ENCODE assay signal across 29 cellular contexts in the genomic region with DNA sequence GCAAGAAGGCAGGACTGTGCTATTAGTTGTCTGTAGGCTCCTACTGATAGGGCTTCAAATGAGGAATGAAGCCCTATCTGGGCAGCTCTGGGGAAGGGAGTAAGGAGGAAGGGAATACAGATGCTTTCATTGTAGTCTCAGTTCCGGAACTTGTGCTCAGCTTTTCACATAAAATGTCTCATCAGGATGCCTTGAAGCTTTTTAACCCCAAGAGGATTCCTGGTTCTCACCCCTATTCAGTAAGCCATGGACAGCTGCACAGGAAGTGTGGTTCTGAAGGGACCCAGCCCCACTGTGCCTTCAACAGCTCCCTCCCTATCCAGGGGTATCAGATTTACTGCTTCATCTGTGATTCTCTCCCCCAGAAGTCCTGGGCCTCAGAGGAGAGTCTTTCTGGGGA. TPM values are rescaled to one million over a fixed set of nuclear protein-coding genes. Genes with fewer than 3 reads are reported as not detected.
DNase-seq lines count a peak whose midpoint lies in the region; ATAC-seq and TF ChIP-seq lines count a peak whose summit lies in the region.
"Had no signal": no experiment of that assay in that cellular context is flagged by ENCODE, and none has a peak within 500 bp of the region (broad histone marks: within the 10 kb centered on the region; RNA-seq: fewer than 3 reads in every experiment).

No MANE protein-coding gene starts in this region.

- no peak overlapping the region for H3K4me2 ChIP-seq in hepatocyte

- H3K4me1 ChIP-seq in A673 (ENCODE audit: insufficient read depth, low read length, poor library complexity, severe bottlenecking) = peaks cover 3% of the 10 kb centered on the region
- no peaks in the 10 kb centered on the region for H3K4me1 ChIP-seq in HUES48 (ENCODE audit: control insufficient read depth, insufficient read depth, low read length)
- H3K4me1 ChIP-seq in SJCRH30 = peaks cover 30% of the 10 kb centered on the region
- no peaks in the 10 kb centered on the region for H3K4me1 ChIP-seq in hepatocyte (ENCODE audit: insufficient read depth)
- peaks cover 0 to 6% (median 0%) of the 10 kb centered on the region in 4 donors for H3K4me1 ChIP-seq in transverse colon

- in situ Hi-C loops in transverse colon (cut with MboI; ENCODE audit: low pct_ligation_motif_present in 1 of 4, low pct_unique_long_range_greater_than_20kb in 1 of 4, low sequenced_read_pairs in 3 of 4) = no loop called here

- H3K9me3 ChIP-seq in A673 (ENCODE audit: low read depth, low read length, poor library complexity, severe bottlenecking) (no peaks in the 10 kb centered on the region), HUES48 (ENCODE audit: control insufficient read depth, insufficient read depth, low read length) (peaks cover 30% of the 10 kb centered on the region), SJCRH30 (replicated peaks) (no peaks in the 10 kb centered on the region), hepatocyte (ENCODE audit: low read depth) (no peaks in the 10 kb centered on the region), transverse colon (no peaks in the 10 kb centered on the region)
- H3K9me3 ChIP-seq: gastroesophageal sphincter, SJSA1 had no signal

- no peak for TF ChIP-seq POLR2A in transverse colon (IDR thresholded peaks at IDR 0.05)

- H3K36me3 ChIP-seq in A673 (ENCODE audit: insufficient read depth, low read length, poor library complexity, severe bottlenecking) (peaks cover 4% of the 10 kb centered on the region), HUES48 (ENCODE audit: control insufficient read depth, insufficient read depth, low read length) (peaks cover 21% of the 10 kb centered on the region), SJCRH30 (peaks cover 44% of the 10 kb centered on the region), hepatocyte (replicated peaks; ENCODE audit: insufficient read depth, low read depth) (no peaks in the 10 kb centered on the region), transverse colon (no peaks in the 10 kb centered on the region)

- peak overlapping the region; percentile 59 for H3K27ac ChIP-seq in A673 (ENCODE audit: low read depth, low read length, poor library complexity, severe bottlenecking)
- peak overlapping the region; percentile 1 for H3K27ac ChIP-seq in HUES48 (ENCODE audit: low read depth, low read length)
- H3K27ac ChIP-seq in SJCRH30 = peak overlapping the region; percentile 99
- no peak overlapping the region for H3K27ac ChIP-seq in caudate nucleus (ENCODE audit: low read depth, low read length)
- no peak overlapping the region for H3K27ac ChIP-seq in hepatocyte
- H3K27ac ChIP-seq in transverse colon = no peak overlapping the region
- H3K27ac ChIP-seq: gastroesophageal sphincter, SJSA1 had no signal

- intact Hi-C loops in A673 (cut with micrococcal nuclease; ENCODE audit: unreplicated experiment) (no loop called here), transverse colon (cut with DNase I; ENCODE audit: low total_unique reads) (no loop called here)

- no peaks in the 10 kb centered on the region for H4K20me1 ChIP-seq in hepatocyte (ENCODE audit: insufficient read depth, poor library complexity, severe bottlenecking)

- CTCF ChIA-PET in A673 (lab: Charles Lee) = no interaction called here

- DNase-seq in A673 (ENCODE audit: low spot score) = peak; percentile 72
- DNase-seq in SJCRH30 = peak; percentile 91 to 97
- peak; percentile 3 for DNase-seq in iPS-NIHi11 (ENCODE audit: low spot score)
- no peak for DNase-seq in caudate nucleus (lab: John Stamatoyannopoulos, UW)
- no peak for DNase-seq in hepatocyte (ENCODE audit: low spot score)
- DNase-seq in transverse colon = no peak
- DNase-seq: activated B cell treated with CpG ODN at 0.5 μM for 24 hours; activated CD4-positive, alpha-beta T cell treated with anti-CD3 and anti-CD28 coated beads, Interleukin-2, amount 10 ng/mL, durations not matched to agents 7 days and 5 days; activated gamma-delta T cell treated with Interleukin-2 at 50 U/mL for 16 hours; activated T-cell treated with anti-CD3 and anti-CD28 coated beads, Interleukin-2, amount 50 U/mL, for 24 hours; CD4-positive, CD25-positive, alpha-beta regulatory T cell; EL; endodermal cell; hippocampal formation; KG1; MM.1S; natural killer cell; NCI-H1417; NCI-H2029 treated with DMSO at 0.1 percent for 48 hours; NCI-H345; small intestine; stimulated activated naive B cell treated with anti-CD40 and anti-IgM and Interleukin-4, amounts not matched to agents 10 μg/mL and 1 μg/mL and 100 μg/mL, for 72 hours; T-helper 1 cell had no signal

- no peak for TF ChIP-seq CTCF in A673 (conservative IDR thresholded peaks at IDR 0.05; ENCODE audit: low read depth, low read length)
- no peak for TF ChIP-seq CTCF in hepatocyte (IDR thresholded peaks at IDR 0.05; ENCODE audit: poor library complexity)
- no peak for TF ChIP-seq CTCF in transverse colon (IDR thresholded peaks at IDR 0.05)

- H3K4me3 ChIP-seq in A673 (ENCODE audit: low read depth, low read length, poor library complexity, severe bottlenecking) (no peak overlapping the region), HUES48 (ENCODE audit: low read depth, low read length) (no peak overlapping the region), SJCRH30 (peak overlapping the region; percentile 35), hepatocyte (no peak overlapping the region), transverse colon (no peak overlapping the region)
- H3K4me3 ChIP-seq: gastroesophageal sphincter, lung, SJSA1 had no signal

- peaks cover 46% of the 10 kb centered on the region for H3K79me2 ChIP-seq in hepatocyte

- 82% methylated on average over 1 of the region's 1 CpG for WGBS in hepatocyte (ENCODE audit: low lambda C conversion rate, missing lambda C conversion rate)
- 83% methylated on average over 1 of the region's 1 CpG; no CpG with 5 or more reads in 1 of the 2 donors for WGBS in transverse colon (ENCODE audit: low coverage in 1 of 2), 2 donors

- H3K9ac ChIP-seq in HUES48 (ENCODE audit: low read depth, low read length) = no peak overlapping the region

- no peak for ATAC-seq in HG03565 (IDR thresholded peaks at IDR 0.05; ENCODE audit: unreplicated experiment)
- ATAC-seq: esophagus mucosa; gastroesophageal sphincter; natural killer cell; stimulated activated naive B cell treated with anti-CD40 and anti-IgM and Interleukin-4, amounts not matched to agents 10 μg/mL and 1 μg/mL and 100 μg/mL, for 72 hours had no signal

- no peak for TF ChIP-seq EP300 in transverse colon (IDR thresholded peaks at IDR 0.05; ENCODE audit: low read depth)

- no peak overlapping the region for H2AFZ ChIP-seq in hepatocyte

- POLR2A ChIA-PET in A673 (lab: Charles Lee; ENCODE audit: low non-redundant PET) = no interaction called here

- no peaks in the 10 kb centered on the region for H3K9me2 ChIP-seq in hepatocyte (replicated peaks; ENCODE audit: insufficient read depth)

- BruUV-seq in A673 (replicated peaks; lab: Mats Ljungman, UMichigan) = no TSS peak

- no peaks in the 10 kb centered on the region for H3K27me3 ChIP-seq in A673 (replicated peaks; ENCODE audit: insufficient read depth, low read depth, low read length, poor library complexity)
- H3K27me3 ChIP-seq in HUES48 (ENCODE audit: control insufficient read depth, insufficient read depth, low read length) = no peaks in the 10 kb centered on the region
- H3K27me3 ChIP-seq in SJCRH30 = no peaks in the 10 kb centered on the region
- H3K27me3 ChIP-seq in hepatocyte = no peaks in the 10 kb centered on the region
- no peaks in the 10 kb centered on the region for H3K27me3 ChIP-seq in transverse colon
- H3K27me3 ChIP-seq: gastroesophageal sphincter, SJSA1 had no signal

RNA-seq across cellular contexts. Expression of a gene that starts 5.0 kb away (rescaled TPM):
- total RNA-seq in A673 (2021) (14.4 and 15.2 TPM in 2 replicates), hepatocyte (16.6 and 20.7 TPM in 2 replicates), transverse colon (10 to 100 TPM in 3 of 4 donors, 1 to 10 TPM in 1; 4.2 to 18.6 (median 12.4) TPM)
- total RNA-seq in SJCRH30 (2014; rRNA removed; shearing (Covaris generic)) = 59.4 and 60.6 TPM in 2 replicates
- polyA plus RNA-seq in hepatocyte = 10.6 and 13.5 TPM in 2 replicates

RNA-seq across cellular contexts. Expression of a gene that starts 47.0 kb away (rescaled TPM):
- total RNA-seq in A673 (2021) (3.2 and 3.7 TPM in 2 replicates), hepatocyte (4.1 and 4.9 TPM in 2 replicates), transverse colon (1 to 10 TPM; 1.2 to 8.6 (median 6.5) TPM)
- total RNA-seq in SJCRH30 (2014; rRNA removed; shearing (Covaris generic)) = 1.4 and 2.3 TPM in 2 replicates
- polyA plus RNA-seq in hepatocyte = 1.9 and 3.3 TPM in 2 replicates

Comparison
In these comparisons a context has a peak if more than half of its experiments do, and no peak if none do; other contexts are left out.
1. DNase-seq: peak in A673 (single experiment), SJCRH30 (2 of 2) and iPS-NIHi11 (single experiment); none in caudate nucleus (0 of 61), hepatocyte (single experiment) and transverse colon (single experiment).
2. H3K27ac ChIP-seq: peak in A673 (single experiment), HUES48 (single experiment) and SJCRH30 (single experiment); none in caudate nucleus (single experiment), hepatocyte (single experiment) and transverse colon (0 of 4).